20 cellular contexts compared by ENCODE assay signal in the genomic region with DNA sequence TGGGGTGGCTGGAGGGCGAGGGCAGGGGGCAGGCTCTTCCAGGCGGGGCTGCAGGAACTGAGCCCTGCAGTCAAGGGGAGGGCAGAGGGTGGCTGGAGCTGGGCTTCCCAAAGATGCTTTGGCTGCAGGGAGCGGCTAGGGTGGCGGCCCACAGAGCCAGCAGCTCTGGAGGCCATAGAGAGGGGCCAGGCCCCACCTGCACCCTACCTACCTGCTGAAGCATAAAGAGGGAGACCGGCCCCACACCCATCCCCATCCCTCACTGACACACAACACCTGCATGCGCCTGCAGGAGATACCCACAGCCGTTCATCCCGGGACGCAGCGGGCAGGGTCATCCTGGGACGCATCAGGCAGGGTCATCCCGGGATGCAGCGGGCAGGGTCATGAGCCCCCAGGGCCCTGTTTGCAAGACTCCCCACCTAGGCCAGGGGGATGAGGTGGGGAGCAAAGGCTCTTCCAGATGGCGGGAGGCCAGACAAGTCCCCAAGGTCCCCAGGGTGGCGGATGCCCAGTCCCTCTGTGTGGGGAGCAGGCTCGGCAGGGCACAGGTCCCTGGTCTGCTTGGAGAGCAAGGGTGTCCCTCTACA. TPM values are rescaled to one million over a fixed set of nuclear protein-coding genes. Genes with fewer than 3 reads are reported as not detected.
A peak's percentile ranks its signal among the peaks of the same experiment; 100 is the strongest.
DNase-seq lines count a peak whose midpoint lies in the region; ATAC-seq, FAIRE-seq and TF ChIP-seq lines count a peak whose summit lies in the region.
"Had no signal": no experiment of that assay in that cellular context is flagged by ENCODE, and none has a peak within 500 bp of the region (broad histone marks: within the 10 kb centered on the region; RNA-seq: fewer than 3 reads in every experiment).

No MANE protein-coding gene starts in this region.

- H3K14ac ChIP-seq in neuronal stem cell (ENCODE audit: low read length), result peak overlapping the region; percentile 66

- H3K4me3 Mint-ChIP-seq in activated CD8-positive, alpha-beta memory T cell treated with anti-CD3 and anti-CD28 coated beads, Interleukin-2, amount 10 ng/mL, durations not matched to agents 7 days and 5 days, result no peak overlapping the region
- H3K4me3 Mint-ChIP-seq: CD8-positive, alpha-beta T cell had no signal

- peaks cover 9% of the 10 kb centered on the region for H3K4me1 Mint-ChIP-seq in activated CD8-positive, alpha-beta memory T cell treated with anti-CD3 and anti-CD28 coated beads, Interleukin-2, amount 10 ng/mL, durations not matched to agents 7 days and 5 days

- CTCF ChIA-PET in activated CD8-positive, alpha-beta memory T cell treated with anti-CD3 and anti-CD28 coated beads, Interleukin-2, amount 10 ng/mL, durations not matched to agents 7 days and 5 days (lab: Charles Lee), result no interaction called here

- H4K8ac ChIP-seq in neuronal stem cell (ENCODE audit: low read depth, low read length), result no peak overlapping the region

- H3K27ac ChIP-seq in left ventricle myocardium inferior (replicated peaks) (peak overlapping the region; percentile 86), DND-41 (ENCODE audit: low read length) (peak overlapping the region; percentile 100), kidney (ENCODE audit: low read depth in 2 of 2, low read length in 2 of 2) (no peak overlapping the region), neuronal stem cell (replicated peaks; ENCODE audit: low read length) (no peak overlapping the region), ovary (no peak overlapping the region)
- H3K27ac ChIP-seq: C4-2B, HL-60 had no signal

- H3K27ac Mint-ChIP-seq in activated CD8-positive, alpha-beta memory T cell treated with anti-CD3 and anti-CD28 coated beads, Interleukin-2, amount 10 ng/mL, durations not matched to agents 7 days and 5 days, result no peak overlapping the region
- H3K27ac Mint-ChIP-seq: CD8-positive, alpha-beta T cell had no signal

- peak overlapping the region; percentile 87 for H2BK12ac ChIP-seq in neuronal stem cell (ENCODE audit: low read length)

- peaks cover 38% of the 10 kb centered on the region for H3K79me2 ChIP-seq in DND-41 (ENCODE audit: insufficient read depth, low read length)

- TF ChIP-seq POLR2A in ovary (IDR thresholded peaks at IDR 0.05), result no peak

- intact Hi-C loops in left ventricle myocardium inferior (cut with micrococcal nuclease), result no loop called here
- intact Hi-C loops in Right ventricle myocardium superior (cut with DNase I), result no loop called here
- intact Hi-C loops in kidney (cut with DNase I), result no loop called here
- intact Hi-C loops in ovary (cut with DNase I), result loop anchor here in 1 of 4 donors (10.0 kb wide), 1 partner anchor 1051 kb away; no protein-coding TSS in a partner anchor

- no CpG with 5 or more reads among the region's 16 CpGs for WGBS in neuronal stem cell (ENCODE audit: extremely low coverage in 2 of 2, insufficient read length in 2 of 2, insufficient replicate concordance in 1 of 2), 2 donors
- 86 to 94% (median 91%) methylated on average over 15 to 16 of the region's 16 CpGs for WGBS in ovary, 3 donors

- no peaks in the 10 kb centered on the region for H4K20me1 ChIP-seq in DND-41 (ENCODE audit: insufficient read depth, low read length)

- no peak overlapping the region for H2AFZ ChIP-seq in DND-41 (ENCODE audit: low read depth, low read length)
- H2AFZ ChIP-seq in neuronal stem cell (ENCODE audit: low read length), result no peak overlapping the region

- DNase-seq in left ventricle myocardium inferior, result no peak
- no peak for DNase-seq in Right ventricle myocardium superior
- no peak for DNase-seq in DND-41
- peak; percentile 65 for DNase-seq in kidney
- DNase-seq in neuronal stem cell (ENCODE audit: low spot score), result no peak
- DNase-seq in ovary, result no peak
- DNase-seq in activated CD8-positive, alpha-beta memory T cell treated with anti-CD3 and anti-CD28 coated beads, Interleukin-2, amount 10 ng/mL, durations not matched to agents 7 days and 5 days, result no peak
- DNase-seq: 8988T; ACHN; CD8-positive, alpha-beta T cell; COR-L47; DMS153; DMS79 treated with DMSO at 0.1 percent for 48 hours; GDM1; GOT3 had no signal

- H3K9me3 Mint-ChIP-seq in activated CD8-positive, alpha-beta memory T cell treated with anti-CD3 and anti-CD28 coated beads, Interleukin-2, amount 10 ng/mL, durations not matched to agents 7 days and 5 days (ENCODE audit: low read depth), result no peaks in the 10 kb centered on the region
- H3K9me3 Mint-ChIP-seq: CD8-positive, alpha-beta T cell had no signal

- peak overlapping the region; percentile 91 for H2AK5ac ChIP-seq in neuronal stem cell (ENCODE audit: low read depth, low read length)

- H3K18ac ChIP-seq in neuronal stem cell (ENCODE audit: low read length), result peak overlapping the region; percentile 100

- H3K27me3 Mint-ChIP-seq in activated CD8-positive, alpha-beta memory T cell treated with anti-CD3 and anti-CD28 coated beads, Interleukin-2, amount 10 ng/mL, durations not matched to agents 7 days and 5 days, result no peaks in the 10 kb centered on the region

- H2BK120ac ChIP-seq in neuronal stem cell (ENCODE audit: low read depth, low read length), result peak overlapping the region; percentile 92

- peak overlapping the region; percentile 46 for H4K91ac ChIP-seq in neuronal stem cell (ENCODE audit: low read depth, low read length, poor library complexity)

- TF ChIP-seq EP300 in ovary (IDR thresholded peaks at IDR 0.05), result no peak

- H3K79me1 ChIP-seq in neuronal stem cell (ENCODE audit: low read depth, low read length), result peaks cover 3% of the 10 kb centered on the region

- peak overlapping the region; percentile 96 for H2BK15ac ChIP-seq in neuronal stem cell (ENCODE audit: low read length)

- ATAC-seq in Right ventricle myocardium superior (ENCODE audit: poor library complexity) (no peak), DND-41 (ENCODE audit: insufficient read depth, low read depth) (no peak)
- no peak for ATAC-seq in activated CD8-positive, alpha-beta memory T cell treated with anti-CD3 and anti-CD28 coated beads, Interleukin-2, amount 10 ng/mL, durations not matched to agents 7 days and 5 days
- ATAC-seq: CD8-positive, alpha-beta T cell had no signal

- H3K4ac ChIP-seq in neuronal stem cell (ENCODE audit: low read length), result peak overlapping the region; percentile 78

- H3K36me3 Mint-ChIP-seq in activated CD8-positive, alpha-beta memory T cell treated with anti-CD3 and anti-CD28 coated beads, Interleukin-2, amount 10 ng/mL, durations not matched to agents 7 days and 5 days, result no peaks in the 10 kb centered on the region
- H3K36me3 Mint-ChIP-seq: CD8-positive, alpha-beta T cell had no signal

- peaks cover 75% of the 10 kb centered on the region for H3K4me1 ChIP-seq in left ventricle myocardium inferior
- H3K4me1 ChIP-seq in DND-41 (ENCODE audit: insufficient read depth, low read length), result peaks cover 73% of the 10 kb centered on the region
- H3K4me1 ChIP-seq in kidney (ENCODE audit: control insufficient read depth in 1 of 2, insufficient read depth in 1 of 2, low read depth in 1 of 2, low read length in 2 of 2), result peaks cover 0 to 31% of the 10 kb centered on the region in 2 donors
- H3K4me1 ChIP-seq in neuronal stem cell (ENCODE audit: control insufficient read depth in 2 of 2, insufficient read depth in 1 of 2, low read depth in 1 of 2, low read length in 2 of 2), result peaks cover 55 to 64% of the 10 kb centered on the region in 2 donors
- H3K4me1 ChIP-seq in ovary (ENCODE audit: insufficient read depth), result peaks cover 24% of the 10 kb centered on the region

- H3K36me3 ChIP-seq in left ventricle myocardium inferior (no peaks in the 10 kb centered on the region), DND-41 (ENCODE audit: insufficient read depth, low read length) (peaks cover 5% of the 10 kb centered on the region; the same call in 1 of the 2 replicates), kidney (ENCODE audit: control insufficient read depth in 1 of 2, insufficient read depth in 2 of 2, low read length in 2 of 2) (no peaks in the 10 kb centered on the region), neuronal stem cell (replicated peaks in 1 of 2; ENCODE audit: control insufficient read depth in 2 of 2, insufficient read depth in 2 of 2, low read length in 2 of 2) (no peaks in the 10 kb centered on the region), ovary (no peaks in the 10 kb centered on the region)
- H3K36me3 ChIP-seq: HAP-1 had no signal

- TF ChIP-seq CTCF in left ventricle myocardium inferior (IDR thresholded peaks at IDR 0.05; ENCODE audit: borderline replicate concordance) (no peak), DND-41 (IDR thresholded peaks at IDR 0.05; ENCODE audit: borderline replicate concordance, extremely low read depth, low read length, poor library complexity, severe bottlenecking) (no peak), kidney (IDR thresholded peaks at IDR 0.05; ENCODE audit: borderline replicate concordance, extremely low read depth, insufficient read depth) (no peak), ovary (IDR thresholded peaks at IDR 0.05) (no peak)

- H3K4me2 ChIP-seq in DND-41 (ENCODE audit: insufficient read depth, low read length) (peak overlapping the region; percentile 73), neuronal stem cell (ENCODE audit: insufficient read depth, low read length, poor library complexity, severe bottlenecking) (no peak overlapping the region)

- H3K23ac ChIP-seq in neuronal stem cell (ENCODE audit: low read depth, low read length, poor library complexity), result peak overlapping the region; percentile 92

- no peaks in the 10 kb centered on the region for H3K27me3 ChIP-seq in left ventricle myocardium inferior (ENCODE audit: low read depth)
- H3K27me3 ChIP-seq in DND-41 (ENCODE audit: insufficient read depth, low read length, poor library complexity), result no peaks in the 10 kb centered on the region
- H3K27me3 ChIP-seq in neuronal stem cell (ENCODE audit: control insufficient read depth in 3 of 3, insufficient read depth in 3 of 3, low read depth in 1 of 3, low read length in 3 of 3), result peaks cover 0 to 3% (median 0%) of the 10 kb centered on the region in 3 experiments
- no peaks in the 10 kb centered on the region for H3K27me3 ChIP-seq in ovary

- no peaks in the 10 kb centered on the region for H3K9me3 ChIP-seq in left ventricle myocardium inferior (replicated peaks)
- no peaks in the 10 kb centered on the region for H3K9me3 ChIP-seq in DND-41 (ENCODE audit: insufficient read depth, low read length, severe bottlenecking)
- no peaks in the 10 kb centered on the region for H3K9me3 ChIP-seq in kidney (ENCODE audit: control insufficient read depth in 1 of 2, low read length in 2 of 2)
- H3K9me3 ChIP-seq in neuronal stem cell (replicated peaks in 1 of 2; ENCODE audit: control insufficient read depth in 2 of 2, insufficient read depth in 1 of 2, low read depth in 1 of 2, low read length in 2 of 2), result peaks cover 0 to 3% of the 10 kb centered on the region in 2 donors
- no peaks in the 10 kb centered on the region for H3K9me3 ChIP-seq in ovary
- H3K9me3 ChIP-seq: HAP-1 had no signal

- H3K4me3 ChIP-seq in left ventricle myocardium inferior (no peak overlapping the region), DND-41 (ENCODE audit: low read depth in 1 of 2, low read length in 2 of 2) (peak overlapping the region in 1 of 2 experiments; percentile 61; a peak in 1 of 4 replicates), kidney (ENCODE audit: low read length in 2 of 2) (no peak overlapping the region), neuronal stem cell (ENCODE audit: low read length in 2 of 2) (no peak overlapping the region), ovary (no peak overlapping the region)
- H3K4me3 ChIP-seq: HAP-1 had no signal

- H2BK5ac ChIP-seq in neuronal stem cell (ENCODE audit: low read length), result peak overlapping the region; percentile 96

- H3K9ac ChIP-seq in DND-41 (ENCODE audit: low read depth, low read length) (peak overlapping the region; percentile 95), kidney (ENCODE audit: low read length in 2 of 2) (no peak overlapping the region), neuronal stem cell (ENCODE audit: low read depth, low read length, poor library complexity) (peak overlapping the region; percentile 70)

- FAIRE-seq in kidney (lab: Jason Lieb, UNC), result no peak
- FAIRE-seq: D721Med, GM12892 had no signal

RNA-seq across cellular contexts. Expression of a gene that starts 39.8 kb away (rescaled TPM):
- total RNA-seq in left ventricle myocardium inferior, result 17.6 TPM
- total RNA-seq in Right ventricle myocardium superior, result 16.8 TPM
- 77.2 TPM for total RNA-seq in kidney
- polyA plus RNA-seq in kidney (ENCODE audit: insufficient read depth, low read depth, low replicate concordance), result 6.5 TPM
- 32.9 TPM for polyA plus RNA-seq in neuronal stem cell (2013, experiment 1 of 2)
- 33.2 TPM for polyA plus RNA-seq in neuronal stem cell (2013, experiment 2 of 2)
- total RNA-seq in ovary, result 10 to 100 TPM in 6 of 7 donors, 1 to 10 TPM in 1; 7.3 to 30.9 (median 17.4) TPM
- polyA plus RNA-seq in ovary, result 1 to 10 TPM; 2.5 to 7.8 TPM
- total RNA-seq in activated CD8-positive, alpha-beta memory T cell treated with anti-CD3 and anti-CD28 coated beads, Interleukin-2, amount 10 ng/mL, durations not matched to agents 7 days and 5 days, result 10 to 100 TPM; 67.3 to 73.5 TPM

Comparison
In these comparisons a context has a peak if more than half of its experiments do, and no peak if none do; other contexts are left out.
1. H3K27ac ChIP-seq: peak in left ventricle myocardium inferior (single experiment) and DND-41 (single experiment); none in kidney (0 of 2), neuronal stem cell (single experiment) and ovary (0 of 2).
2. H3K9ac ChIP-seq: peak in DND-41 (single experiment) and neuronal stem cell (single experiment); none in kidney (0 of 2).